7 cellular contexts compared by ENCODE assay signal in the genomic region with DNA sequence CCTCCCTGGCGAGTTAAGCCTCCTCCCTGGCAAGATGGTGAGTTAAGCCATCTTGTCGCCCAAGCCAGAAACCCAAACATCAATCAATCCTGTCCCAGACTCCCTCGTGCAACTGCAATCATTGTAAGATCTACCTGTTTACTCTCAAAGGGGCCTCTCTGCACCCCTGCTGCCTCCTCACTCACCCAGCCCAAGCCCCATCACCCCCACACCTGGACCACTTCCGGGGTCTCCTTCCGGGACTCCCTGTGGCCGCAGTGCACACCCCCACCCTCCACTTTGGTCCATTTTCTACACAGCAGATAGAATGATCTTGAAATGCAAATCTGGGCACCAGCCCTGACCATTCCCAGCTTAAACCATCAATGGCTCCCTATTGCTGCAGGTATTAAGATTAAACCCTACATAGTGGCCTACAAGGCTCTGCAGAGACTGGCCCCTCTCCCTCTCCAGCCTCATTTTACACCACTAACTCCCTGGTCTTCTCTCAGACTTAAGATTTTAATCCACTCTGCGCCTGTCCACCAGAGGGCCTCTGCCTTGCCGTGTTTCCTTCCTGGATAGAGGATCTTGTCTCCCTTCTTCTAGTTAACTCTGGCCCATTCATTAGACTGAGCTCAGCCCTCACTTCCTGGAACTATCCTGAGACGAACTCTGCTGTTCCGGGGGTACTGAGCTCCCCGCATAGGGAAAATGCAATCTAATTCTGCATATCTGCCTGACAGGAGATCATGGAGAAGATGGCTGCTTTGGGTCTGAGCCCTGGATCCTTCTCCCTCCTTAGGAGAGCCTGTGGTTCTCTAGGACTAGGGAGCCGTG. TPM values are rescaled to one million over a fixed set of nuclear protein-coding genes. Genes with fewer than 3 reads are reported as not detected.
DNase-seq lines count a peak whose midpoint lies in the region; ATAC-seq, FAIRE-seq and TF ChIP-seq lines count a peak whose summit lies in the region.

No MANE protein-coding gene starts in this region.

- H3K36me3 ChIP-seq in astrocyte (ENCODE audit: insufficient read depth, low read length), result no peaks in the 10 kb centered on the region
- no peaks in the 10 kb centered on the region for H3K36me3 ChIP-seq in kidney (ENCODE audit: control insufficient read depth in 1 of 2, insufficient read depth in 2 of 2, low read length in 2 of 2)

- no peak overlapping the region for H3K27ac ChIP-seq in astrocyte (ENCODE audit: low read depth, low read length)
- H3K27ac ChIP-seq in kidney (ENCODE audit: low read depth in 2 of 2, low read length in 2 of 2), result no peak overlapping the region

- no peaks in the 10 kb centered on the region for H3K9me3 ChIP-seq in astrocyte (ENCODE audit: insufficient read depth, low read depth, low read length)
- no peaks in the 10 kb centered on the region for H3K9me3 ChIP-seq in kidney (ENCODE audit: control insufficient read depth in 1 of 2, low read length in 2 of 2)

- TF ChIP-seq CTCF in astrocyte (IDR thresholded peaks at IDR 0.05; ENCODE audit: insufficient read depth, low read depth, low read length) (peak; percentile 63), kidney (IDR thresholded peaks at IDR 0.05; ENCODE audit: borderline replicate concordance, extremely low read depth, insufficient read depth) (peak; percentile 46)

- FAIRE-seq in astrocyte (lab: Jason Lieb, UNC), result no peak
- FAIRE-seq in kidney (lab: Jason Lieb, UNC), result no peak
- no peak for FAIRE-seq in urothelium cell line (lab: Jason Lieb, UNC)

- DNase-seq in GM03348 (ENCODE audit: low spot score) (peak; percentile 82), KBM-7 (peak; percentile 33), astrocyte (ENCODE audit: low read depth) (peak; percentile 18), kidney (no peak), urothelium cell line (ENCODE audit: low spot score) (peak; percentile 56), germinal center (ENCODE audit: low spot score) (no peak)

- H3K27me3 Mint-ChIP-seq in astrocyte (ENCODE audit: low read depth, unreplicated experiment), result peaks cover 72% of the 10 kb centered on the region

- H3K4me1 Mint-ChIP-seq in astrocyte (ENCODE audit: low read depth, unreplicated experiment), result no peaks in the 10 kb centered on the region

- H3K27me3 ChIP-seq in astrocyte (ENCODE audit: insufficient read depth, low read length), result peaks cover 28% of the 10 kb centered on the region

- H3K27ac Mint-ChIP-seq in astrocyte (ENCODE audit: unreplicated experiment), result no peak overlapping the region

- in situ Hi-C loops in KBM-7 (cut with MboI; ENCODE audit: low pct_unique_long_range_greater_than_20kb, low sequenced_read_pairs), result no loop called here

- H3K36me3 Mint-ChIP-seq in astrocyte (ENCODE audit: low read depth, unreplicated experiment), result no peaks in the 10 kb centered on the region

- H2AFZ ChIP-seq in astrocyte (ENCODE audit: low read depth, low read length), result peak overlapping the region; percentile 47

- no peak for ATAC-seq in GM18517 (IDR thresholded peaks at IDR 0.05; ENCODE audit: unreplicated experiment)

- H3K9ac ChIP-seq in astrocyte (ENCODE audit: low read length) (no peak overlapping the region), kidney (ENCODE audit: low read length in 2 of 2) (no peak overlapping the region)

- no peaks in the 10 kb centered on the region for H4K20me1 ChIP-seq in astrocyte (ENCODE audit: insufficient read depth, low read length)

- H3K4me1 ChIP-seq in astrocyte (ENCODE audit: insufficient read depth, low read length), result no peaks in the 10 kb centered on the region
- no peaks in the 10 kb centered on the region for H3K4me1 ChIP-seq in kidney (ENCODE audit: control insufficient read depth in 1 of 2, insufficient read depth in 1 of 2, low read depth in 1 of 2, low read length in 2 of 2)

- H3K4me3 Mint-ChIP-seq in astrocyte (ENCODE audit: unreplicated experiment), result no peak overlapping the region

- H3K4me2 ChIP-seq in astrocyte (ENCODE audit: low read length), result peak overlapping the region; percentile 23

- H3K9me3 Mint-ChIP-seq in astrocyte (ENCODE audit: unreplicated experiment), result peaks cover 3% of the 10 kb centered on the region

- intact Hi-C loops in kidney (cut with DNase I), result no loop called here

- H3K79me2 ChIP-seq in astrocyte (ENCODE audit: insufficient read depth, low read length), result no peaks in the 10 kb centered on the region

- H3K4me3 ChIP-seq in astrocyte (ENCODE audit: insufficient read depth, low read depth, low read length) (no peak overlapping the region), kidney (ENCODE audit: low read length in 2 of 2) (no peak overlapping the region)

RNA-seq across cellular contexts. Expression of a gene that starts 41.9 kb away (rescaled TPM):
- total RNA-seq in astrocyte, result 0.30 and 0.46 TPM in 2 replicates
- total RNA-seq in kidney, result 2.1 TPM
- polyA plus RNA-seq in kidney (ENCODE audit: insufficient read depth, low read depth, low replicate concordance), result not detected

Comparison
In these comparisons a context has a peak if more than half of its experiments do, and no peak if none do; other contexts are left out.
1. DNase-seq: peak in GM03348 (single experiment), KBM-7 (single experiment), astrocyte (single experiment) and urothelium cell line (single experiment); none in kidney (single experiment) and germinal center (single experiment).